Comparison of ENCODE assay signal across 18 cellular contexts in the genomic region with DNA sequence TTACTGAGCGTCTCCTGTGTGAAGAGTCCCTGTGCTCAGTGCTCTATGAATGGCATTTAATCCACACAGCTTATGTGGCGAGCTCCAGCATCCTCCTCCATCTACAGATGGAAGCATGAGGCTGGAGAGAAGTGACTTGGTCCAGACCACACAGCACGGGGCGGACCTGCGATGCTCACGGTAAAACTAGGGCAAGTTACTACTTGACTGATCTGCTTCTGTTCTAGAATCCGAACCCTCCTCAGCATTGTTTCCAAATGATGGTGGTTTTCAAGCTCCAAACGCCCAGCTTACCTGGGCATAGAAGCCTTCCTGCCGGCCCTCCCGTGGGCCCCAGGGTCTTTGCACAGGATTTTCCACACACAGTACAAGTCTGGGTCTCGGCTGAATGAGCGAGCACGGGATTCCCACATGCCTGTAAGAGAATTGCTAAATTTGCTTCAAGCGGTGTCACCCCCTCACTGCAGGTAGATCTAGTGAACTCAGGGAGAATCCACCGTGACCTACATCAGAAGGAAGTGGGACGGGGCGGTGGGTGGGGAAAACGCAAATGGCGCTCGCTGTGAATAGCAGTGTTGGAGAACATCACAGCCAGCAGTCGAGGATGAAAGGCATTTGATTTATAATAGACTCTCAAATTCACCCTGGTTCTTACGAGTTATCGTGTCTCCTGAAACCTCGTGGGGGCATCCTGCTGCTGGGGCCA.
DNase-seq lines count a peak whose midpoint lies in the region; ATAC-seq and TF ChIP-seq lines count a peak whose summit lies in the region.
"Had no signal": no experiment of that assay in that cellular context is flagged by ENCODE, and none has a peak within 500 bp of the region (broad histone marks: within the 10 kb centered on the region; RNA-seq: fewer than 3 reads in every experiment).

No MANE protein-coding gene starts in this region.

- DNase-seq in CD4-positive, alpha-beta memory T cell = peak in 1 of 5 donors; percentile 33
- no peak for DNase-seq in activated naive CD8-positive, alpha-beta T cell treated with anti-CD3 and anti-CD28 coated beads, Interleukin-2, amount 50 U/mL, for 24 hours
- DNase-seq in right lobe of liver (no peak), neural progenitor cell (ENCODE audit: low spot score) (no peak)
- DNase-seq in NK-92 treated with Interleukin-12 subunit alpha and Interleukin-12 subunit beta, amount 100 ng/mL, for 24 hours (lab: John Stamatoyannopoulos, UW) = no peak
- DNase-seq: activated CD8-positive, alpha-beta memory T cell treated with anti-CD3 and anti-CD28 coated beads, Interleukin-2, amount 10 ng/mL, durations not matched to agents 7 days and 5 days; EL; HCEC 1CT; left ventricle myocardium superior; NCI-H1105; NCI-H524 treated with DMSO at 0.1 percent for 48 hours; tibial artery had no signal

- TF ChIP-seq POLR2A in right lobe of liver (IDR thresholded peaks at IDR 0.05) = no peak

- intact Hi-C loops in CD4-positive, alpha-beta memory T cell (cut with micrococcal nuclease) = no loop called here
- intact Hi-C loops in right lobe of liver (cut with DNase I) = no loop called here

- ATAC-seq in activated naive CD8-positive, alpha-beta T cell treated with anti-CD3 and anti-CD28 coated beads, Interleukin-2, amount 50 U/mL, for 24 hours = no peak
- ATAC-seq in right lobe of liver = no peak
- no peak for ATAC-seq in GM18519 (IDR thresholded peaks at IDR 0.05; ENCODE audit: low FRiP score, unreplicated experiment)
- no peak for ATAC-seq in SK-N-SH treated with all-trans-retinoic acid at 6 μM for 48 hours
- ATAC-seq: activated CD8-positive, alpha-beta memory T cell treated with anti-CD3 and anti-CD28 coated beads, Interleukin-2, amount 10 ng/mL, durations not matched to agents 7 days and 5 days; left ventricle myocardium superior; Right ventricle myocardium inferior; sciatic nerve had no signal

- peak overlapping the region; percentile 89 for H3K4me2 ChIP-seq in BLaER1
- H3K4me2 ChIP-seq in neural progenitor cell = no peak overlapping the region

- no peaks in the 10 kb centered on the region for H3F3A ChIP-seq in neural progenitor cell (ENCODE audit: low read depth)

- 87% methylated on average over 15 of the region's 24 CpGs for WGBS in right lobe of liver (ENCODE audit: insufficient coverage, low coverage, low lambda C conversion rate, missing lambda C conversion rate)

- H3K9ac ChIP-seq in BLaER1 (no peak overlapping the region; the same call in 1 of the 2 replicates), neural progenitor cell (no peak overlapping the region)

- H3K4me1 Mint-ChIP-seq in CD4-positive, alpha-beta memory T cell = peaks cover 22 to 62% (median 41%) of the 10 kb centered on the region in 4 donors
- H3K4me1 Mint-ChIP-seq in activated naive CD8-positive, alpha-beta T cell treated with anti-CD3 and anti-CD28 coated beads, Interleukin-2, amount 50 U/mL, for 24 hours = peaks cover 43% of the 10 kb centered on the region
- peaks cover 59% of the 10 kb centered on the region for H3K4me1 Mint-ChIP-seq in neural progenitor cell

- no peaks in the 10 kb centered on the region for H3K27me3 Mint-ChIP-seq in CD4-positive, alpha-beta memory T cell
- no peaks in the 10 kb centered on the region for H3K27me3 Mint-ChIP-seq in activated naive CD8-positive, alpha-beta T cell treated with anti-CD3 and anti-CD28 coated beads, Interleukin-2, amount 50 U/mL, for 24 hours
- H3K27me3 Mint-ChIP-seq in neural progenitor cell (ENCODE audit: insufficient read depth, low read depth) = peaks cover 3% of the 10 kb centered on the region
- H3K27me3 Mint-ChIP-seq: activated CD8-positive, alpha-beta memory T cell treated with anti-CD3 and anti-CD28 coated beads, Interleukin-2, amount 10 ng/mL, durations not matched to agents 7 days and 5 days had no signal

- no peak overlapping the region for H2AFZ ChIP-seq in neural progenitor cell (replicated peaks)

- peaks cover 7% of the 10 kb centered on the region; the same call in 1 of the 2 replicates for H3K36me3 ChIP-seq in BLaER1
- H3K36me3 ChIP-seq in CD4-positive, alpha-beta memory T cell (ENCODE audit: insufficient read depth, low read length) = no peaks in the 10 kb centered on the region
- H3K36me3 ChIP-seq in right lobe of liver = no peaks in the 10 kb centered on the region
- H3K36me3 ChIP-seq in neural progenitor cell = no peaks in the 10 kb centered on the region
- H3K36me3 ChIP-seq: tibial artery had no signal

- no peak overlapping the region for H3K4me3 ChIP-seq in BLaER1
- H3K4me3 ChIP-seq in CD4-positive, alpha-beta memory T cell (ENCODE audit: low read length in 2 of 2) = no peak overlapping the region
- H3K4me3 ChIP-seq in right lobe of liver = no peak overlapping the region
- H3K4me3 ChIP-seq in neural progenitor cell = no peak overlapping the region
- H3K4me3 ChIP-seq: tibial artery had no signal

- H3K27ac Mint-ChIP-seq in CD4-positive, alpha-beta memory T cell = peak overlapping the region in 5 of 7 donors; percentile 55 to 84 (median 77)
- peak overlapping the region; percentile 32 for H3K27ac Mint-ChIP-seq in activated naive CD8-positive, alpha-beta T cell treated with anti-CD3 and anti-CD28 coated beads, Interleukin-2, amount 50 U/mL, for 24 hours
- no peak overlapping the region for H3K27ac Mint-ChIP-seq in neural progenitor cell
- H3K27ac Mint-ChIP-seq: activated CD8-positive, alpha-beta memory T cell treated with anti-CD3 and anti-CD28 coated beads, Interleukin-2, amount 10 ng/mL, durations not matched to agents 7 days and 5 days had no signal

- POLR2A ChIA-PET in CD4-positive, alpha-beta memory T cell (lab: Charles Lee; ENCODE audit: partially characterized antibody) = no interaction called here

- no peaks in the 10 kb centered on the region for H3K27me3 ChIP-seq in BLaER1
- no peaks in the 10 kb centered on the region for H3K27me3 ChIP-seq in CD4-positive, alpha-beta memory T cell (ENCODE audit: insufficient read depth, low read length)
- H3K27me3 ChIP-seq in right lobe of liver = no peaks in the 10 kb centered on the region
- no peaks in the 10 kb centered on the region for H3K27me3 ChIP-seq in neural progenitor cell
- H3K27me3 ChIP-seq: tibial artery had no signal

- CTCF ChIA-PET in CD4-positive, alpha-beta memory T cell (lab: Charles Lee; ENCODE audit: partially characterized antibody) = no interaction called here

- H4K20me1 ChIP-seq in BLaER1 (peaks cover 100% of the 10 kb centered on the region), neural progenitor cell (ENCODE audit: low read depth) (peaks cover 80% of the 10 kb centered on the region)

- H3K79me2 ChIP-seq in neural progenitor cell (ENCODE audit: low read depth) = peaks cover 83% of the 10 kb centered on the region

- H3K4me1 ChIP-seq in BLaER1 (peaks cover 95% of the 10 kb centered on the region), right lobe of liver (peaks cover 2 to 60% (median 32%) of the 10 kb centered on the region in 4 donors), neural progenitor cell (peaks cover 3% of the 10 kb centered on the region)
- peaks cover 15% of the 10 kb centered on the region for H3K4me1 ChIP-seq in CD4-positive, alpha-beta memory T cell (ENCODE audit: insufficient read depth, low read length)

- H3K4me3 Mint-ChIP-seq in CD4-positive, alpha-beta memory T cell = peak overlapping the region in 3 of 8 donors; percentile 15 to 50 (median 32)
- no peak overlapping the region for H3K4me3 Mint-ChIP-seq in activated naive CD8-positive, alpha-beta T cell treated with anti-CD3 and anti-CD28 coated beads, Interleukin-2, amount 50 U/mL, for 24 hours
- no peak overlapping the region for H3K4me3 Mint-ChIP-seq in neural progenitor cell
- H3K4me3 Mint-ChIP-seq: activated CD8-positive, alpha-beta memory T cell treated with anti-CD3 and anti-CD28 coated beads, Interleukin-2, amount 10 ng/mL, durations not matched to agents 7 days and 5 days had no signal

- H3K9me3 Mint-ChIP-seq in CD4-positive, alpha-beta memory T cell = peaks cover 0 to 2% (median 0%) of the 10 kb centered on the region in 8 donors
- no peaks in the 10 kb centered on the region for H3K9me3 Mint-ChIP-seq in activated naive CD8-positive, alpha-beta T cell treated with anti-CD3 and anti-CD28 coated beads, Interleukin-2, amount 50 U/mL, for 24 hours
- peaks cover under 1% of the 10 kb centered on the region for H3K9me3 Mint-ChIP-seq in neural progenitor cell
- H3K9me3 Mint-ChIP-seq: activated T-helper 2 cell treated with anti-CD3 and anti-CD28 coated beads, Interferon-gamma antibody, Interleukin-2, Interleukin-4, amounts not matched to agents 10 μg/mL and 5 μg/mL and 100 μg/mL, durations not matched to agents 14 hours and 24 hours and 36 hours had no signal

- H3K27ac ChIP-seq in BLaER1 (no peak overlapping the region), right lobe of liver (peak overlapping the region in 2 of 3 donors; percentile 2 to 27), neural progenitor cell (no peak overlapping the region)
- no peak overlapping the region for H3K27ac ChIP-seq in CD4-positive, alpha-beta memory T cell (ENCODE audit: low read depth, low read length)
- H3K27ac ChIP-seq: tibial artery had no signal

- TF ChIP-seq CTCF in right lobe of liver (IDR thresholded peaks at IDR 0.05) (no peak), neural progenitor cell (IDR thresholded peaks at IDR 0.05) (no peak)

- H3K9me3 ChIP-seq in BLaER1 (no peaks in the 10 kb centered on the region), right lobe of liver (no peaks in the 10 kb centered on the region), neural progenitor cell (ENCODE audit: low read depth) (no peaks in the 10 kb centered on the region)
- no peaks in the 10 kb centered on the region for H3K9me3 ChIP-seq in CD4-positive, alpha-beta memory T cell (ENCODE audit: control insufficient read depth in 1 of 2, low read length in 2 of 2)
- H3K9me3 ChIP-seq: tibial artery had no signal

- peaks cover 0 to 6% of the 10 kb centered on the region in 2 donors for H3K36me3 Mint-ChIP-seq in CD4-positive, alpha-beta memory T cell
- no peaks in the 10 kb centered on the region for H3K36me3 Mint-ChIP-seq in activated naive CD8-positive, alpha-beta T cell treated with anti-CD3 and anti-CD28 coated beads, Interleukin-2, amount 50 U/mL, for 24 hours (ENCODE audit: low read depth)
- peaks cover under 1% of the 10 kb centered on the region for H3K36me3 Mint-ChIP-seq in neural progenitor cell
- H3K36me3 Mint-ChIP-seq: activated CD8-positive, alpha-beta memory T cell treated with anti-CD3 and anti-CD28 coated beads, Interleukin-2, amount 10 ng/mL, durations not matched to agents 7 days and 5 days had no signal

Comparison
In these comparisons a context has a peak if more than half of its experiments do, and no peak if none do; other contexts are left out.
1. H3K27ac ChIP-seq: peak in right lobe of liver (2 of 3); none in BLaER1 (single experiment), CD4-positive, alpha-beta memory T cell (single experiment) and neural progenitor cell (single experiment).